In the genomic region with DNA sequence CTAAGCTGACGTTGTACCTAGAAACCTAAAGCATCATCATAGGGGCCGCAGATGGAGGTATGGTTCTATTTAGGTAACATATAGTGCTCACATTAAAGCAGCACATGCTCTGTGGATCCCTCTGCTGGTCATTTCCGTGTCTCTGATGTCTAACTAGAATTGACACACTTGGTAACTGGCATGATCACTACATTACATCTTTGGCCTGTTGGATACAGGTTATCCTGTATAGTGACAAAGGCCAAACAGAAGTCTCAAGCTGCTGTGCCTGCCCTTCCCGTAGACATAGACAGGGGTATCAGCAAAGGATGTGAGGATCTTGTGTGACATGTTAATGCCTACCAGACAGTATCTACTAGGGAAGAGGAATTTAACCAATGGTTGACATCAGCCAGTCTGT, we compare ENCODE assay signal across 8 cellular contexts. TPM values are rescaled to one million over a fixed set of nuclear protein-coding genes. Genes with fewer than 3 reads are reported as not detected.
DNase-seq lines count a peak whose midpoint lies in the region; ATAC-seq, FAIRE-seq and TF ChIP-seq lines count a peak whose summit lies in the region.

No MANE protein-coding gene starts in this region.

- no peak overlapping the region for H3K4me3 ChIP-seq in cardiac fibroblast (replicated peaks in 1 of 2; ENCODE audit: low read depth in 2 of 2, low read length in 2 of 2)
- H3K4me3 ChIP-seq in HepG2 (replicated peaks in 1 of 3; ENCODE audit: insufficient read depth in 1 of 3, low read depth in 2 of 3, low read length in 3 of 3) = no peak overlapping the region

- CTCF ChIA-PET in HepG2 (lab: Yijun Ruan, JAX; ENCODE audit: low intra/inter-chr PET ratio, low total read pairs) = interaction anchor here (1.1 to 2.1 kb wide), 3 partner anchors 44 to 168 kb away, joined by 3 to 11 read pairs (median 6); no protein-coding TSS in a partner anchor

- H3K9ac ChIP-seq in HepG2 (ENCODE audit: insufficient read depth, low read depth, low read length) = no peak overlapping the region

- peak; percentile 59 for ATAC-seq in HG03432 (IDR thresholded peaks at IDR 0.05; ENCODE audit: unreplicated experiment)
- peak; percentile 76 for ATAC-seq in HepG2
- ATAC-seq in HG02798 (IDR thresholded peaks at IDR 0.05; ENCODE audit: poor library complexity, unreplicated experiment) = no peak
- ATAC-seq in HG02840 (IDR thresholded peaks at IDR 0.05; ENCODE audit: low FRiP score, unreplicated experiment) = no peak

- TF ChIP-seq POLR2A in HepG2 (IDR thresholded peaks at IDR 0.05; ENCODE audit: insufficient read depth in 1 of 2, low read depth in 2 of 2, low read length in 2 of 2) = peak in 1 of 2 experiments; percentile 24; a peak in 2 of 4 replicates

- H4K20me1 ChIP-seq in HepG2 (ENCODE audit: insufficient read depth, low read length) = no peaks in the 10 kb centered on the region

- H3K36me3 ChIP-seq in HepG2 (replicated peaks in 1 of 2; ENCODE audit: control insufficient read depth in 1 of 2, insufficient read depth in 2 of 2, low read length in 2 of 2) = peaks cover 0 to 14% of the 10 kb centered on the region in 2 experiments; a peak in 2 of 5 replicates

- H3K27me3 ChIP-seq in HepG2 (ENCODE audit: control insufficient read depth in 1 of 2, insufficient read depth in 2 of 2, low read length in 2 of 2) = no peaks in the 10 kb centered on the region

- FAIRE-seq in HepG2 (lab: Jason Lieb, UNC) = peak; percentile 28

- no peak overlapping the region for H3K4me2 ChIP-seq in HepG2 (ENCODE audit: low read depth, low read length)

- TF ChIP-seq EP300 in HepG2 (IDR thresholded peaks at IDR 0.05; ENCODE audit: low read depth in 2 of 2, low read length in 2 of 2) (no peak), HepG2 (CRISPR knock-in tag; IDR thresholded peaks at IDR 0.05; ENCODE audit: borderline replicate concordance) (no peak)

- H3K4me1 ChIP-seq in HepG2 (ENCODE audit: insufficient read depth, low read length) = 0 out of 2 replicates have a peak, but pooled peaks cover 9% of the 10 kb centered on the region

- intact Hi-C loops in HepG2 (cut with micrococcal nuclease; ENCODE audit: unreplicated experiment) = loop anchor here (2.0 to 5.0 kb wide), 2 partner anchors 78 to 168 kb away; partner anchors contain the start of gene ARHGAP12

- BruUV-seq in HepG2 (replicated peaks; lab: Mats Ljungman, UMichigan) = no TSS peak

- no peaks in the 10 kb centered on the region for H3K9me3 ChIP-seq in HepG2 (ENCODE audit: low read length)

- H2AFZ ChIP-seq in HepG2 (ENCODE audit: low read length) = no peak overlapping the region

- TF ChIP-seq RAD21 in HepG2 (CRISPR knock-in tag; IDR thresholded peaks at IDR 0.05) = peak; percentile 34; the same call in 1 of the 2 replicates

- peak; percentile 28 for DNase-seq in stimulated activated CD4-positive, alpha-beta T cell treated with anti-CD3 and anti-CD28 coated beads, Interleukin-4, amount 100 ng/mL, for 24 hours
- no peak for DNase-seq in stimulated activated CD4-positive, alpha-beta T cell treated with anti-CD3 and anti-CD28 coated beads, Interleukin-4, amount 100 ng/mL, for 1 hour
- DNase-seq in SK-MEL-5 (ENCODE audit: low read depth, low spot score) (peak; percentile 62), cardiac fibroblast (ENCODE audit: low read depth in 2 of 2) (peak; percentile 58 to 65), HepG2 (ENCODE audit: low spot score) (peak; percentile 58)

- in situ Hi-C loops in SK-MEL-5 (cut with HindIII; ENCODE audit: low pct_unique_long_range_greater_than_20kb, low sequenced_read_pairs) = no loop called here
- in situ Hi-C loops in HepG2 (cut with HindIII; ENCODE audit: extremely low pct_ligation_motif_present, low pct_unique_long_range_greater_than_20kb) = no loop called here

- 71% methylated on average over 4 of the region's 4 CpGs for WGBS in HepG2 (ENCODE audit: low lambda C conversion rate)

- peak; percentile 65 for TF ChIP-seq CTCF in cardiac fibroblast (IDR thresholded peaks at IDR 0.05; ENCODE audit: low read depth, low read length)
- peak; percentile 66 for TF ChIP-seq CTCF in HepG2 (CRISPR knock-in tag; IDR thresholded peaks at IDR 0.05)

- no peak overlapping the region for H3K27ac ChIP-seq in HepG2 (ENCODE audit: extremely low read length, insufficient read depth, low read length)

- POLR2A ChIA-PET in HepG2 (lab: Yijun Ruan, JAX) = interaction anchor here (0.7 kb wide), 1 partner anchor 142 kb away, joined by 3 read pairs; no protein-coding TSS in a partner anchor

- no peaks in the 10 kb centered on the region for H3K79me2 ChIP-seq in HepG2 (ENCODE audit: insufficient read depth, low read length)

TF ChIP-seq in HepG2, 621 proteins besides CTCF, POLR2A, EP300 and RAD21:
- TF ChIP-seq MAZ (IDR thresholded peaks at IDR 0.05; ENCODE audit: borderline replicate concordance, low read depth, low read length) = no peak
- TF ChIP-seq MAZ (CRISPR knock-in tag; IDR thresholded peaks at IDR 0.05; ENCODE audit: low read depth) = no peak
- TF ChIP-seq SNAI1 (CRISPR knock-in tag; IDR thresholded peaks at IDR 0.05; ENCODE audit: borderline replicate concordance) = no peak
- TF ChIP-seq ZNF7 (CRISPR knock-in tag; IDR thresholded peaks at IDR 0.05) = peak; percentile 50; the same call in 1 of the 2 replicates
- peak; percentile 87 for TF ChIP-seq RBM22 (optimal IDR thresholded peaks at IDR 0.05; ENCODE audit: low read length)
- TF ChIP-seq STAG1 (CRISPR knock-in tag; IDR thresholded peaks at IDR 0.05) = peak; percentile 63
- peak; percentile 62 for TF ChIP-seq SMC3 (IDR thresholded peaks at IDR 0.05; ENCODE audit: low read length)
- no peak for TF ChIP-seq AKAP8 (CRISPR knock-in tag; IDR thresholded peaks at IDR 0.05)
- TF ChIP-seq ZNF33A (CRISPR knock-in tag; IDR thresholded peaks at IDR 0.05; ENCODE audit: borderline replicate concordance) = no peak
- TF ChIP-seq POLR2AphosphoS2 (IDR thresholded peaks at IDR 0.05; ENCODE audit: low read depth, low read length) = 0 out of 2 replicates have a peak, but pooled peaks have one; percentile 18
- TF ChIP-seq SMARCC2 (IDR thresholded peaks at IDR 0.05) = no peak
- TF ChIP-seq ARID2 (CRISPR knock-in tag; IDR thresholded peaks at IDR 0.05; ENCODE audit: borderline replicate concordance) = no peak

RNA-seq across cellular contexts. Expression of gene KIF5B, which starts 51.2 kb away (rescaled TPM):
- 72.5 and 83.2 TPM in 2 replicates for total RNA-seq in SK-MEL-5 (2014; rRNA removed; shearing (Covaris generic))
- polyA plus RNA-seq in SK-MEL-5 (2015; cell fraction: cytosol; rRNA removed) = 47.5 and 62.2 TPM in 2 replicates
- 26.0 and 29.0 TPM in 2 replicates for polyA plus RNA-seq in SK-MEL-5 (2015; cell fraction: nucleus; rRNA removed)
- 133 and 183 TPM in 2 replicates for total RNA-seq in HepG2 (2016; rRNA removed; fragmentation: Illumina TruSeq; extraction: Trizol)
- 11.5 and 13.3 TPM in 2 replicates for total RNA-seq in HepG2 (2016; cell fraction: cytosol; rRNA removed; fragmentation: Illumina TruSeq; extraction: Trizol; ENCODE audit: low read depth)
- total RNA-seq in HepG2 (2016; cell fraction: insoluble cytoplasmic fraction; rRNA removed; fragmentation: Illumina TruSeq; extraction: Trizol) = 132 and 189 TPM in 2 replicates
- 48.9 and 50.9 TPM in 2 replicates for total RNA-seq in HepG2 (2016; cell fraction: membrane; rRNA removed; fragmentation: Illumina TruSeq; extraction: Trizol)
- 95.3 and 101 TPM in 2 replicates for total RNA-seq in HepG2 (2016; cell fraction: nucleus; rRNA removed; fragmentation: Illumina TruSeq; extraction: Trizol)
- polyA plus RNA-seq in HepG2 (2011; rRNA removed) = 24.2 and 34.3 TPM in 2 replicates
- 14.2 and 19.7 TPM in 2 replicates for polyA plus RNA-seq in HepG2 (2011; cell fraction: cytosol; rRNA removed)
- 12.9 and 14.3 TPM in 2 replicates for polyA plus RNA-seq in HepG2 (2011; cell fraction: nucleus; rRNA removed)
- 54.5 and 69.7 TPM in 2 replicates for polyA plus RNA-seq in HepG2 (2012)
- 2.3 and 2.6 TPM in 2 replicates for polyA plus RNA-seq in HepG2 (2016; cell fraction: cytosol; fragmentation: Illumina TruSeq; extraction: Trizol; ENCODE audit: low read depth)
- polyA plus RNA-seq in HepG2 (2016; cell fraction: insoluble cytoplasmic fraction; fragmentation: Illumina TruSeq; extraction: Trizol; ENCODE audit: low read depth) = 124 and 134 TPM in 2 replicates
- polyA plus RNA-seq in HepG2 (2016; cell fraction: membrane; fragmentation: Illumina TruSeq; extraction: Trizol; ENCODE audit: low read depth) = 13.6 and 14.9 TPM in 2 replicates
- 84.5 and 87.7 TPM in 2 replicates for polyA plus RNA-seq in HepG2 (2016; cell fraction: nucleus; fragmentation: Illumina TruSeq; extraction: Trizol; ENCODE audit: insufficient read depth, low read depth)
- 16.9 and 19.8 TPM in 2 replicates for polyA minus RNA-seq in HepG2 (2011; rRNA and poly(A)+ RNA removed; ENCODE audit: low replicate concordance)
- polyA minus RNA-seq in HepG2 (2011; cell fraction: cytosol; rRNA and poly(A)+ RNA removed) = 67.3 and 71.1 TPM in 2 replicates
- polyA minus RNA-seq in HepG2 (2011; cell fraction: nucleus; rRNA and poly(A)+ RNA removed) = 84.4 and 86.4 TPM in 2 replicates

Comparison
In these comparisons a context has a peak if more than half of its experiments do, and no peak if none do; other contexts are left out.
1. ATAC-seq: peak in HG03432 (single experiment) and HepG2 (single experiment); none in HG02798 (single experiment) and HG02840 (single experiment).